In the genomic region with DNA sequence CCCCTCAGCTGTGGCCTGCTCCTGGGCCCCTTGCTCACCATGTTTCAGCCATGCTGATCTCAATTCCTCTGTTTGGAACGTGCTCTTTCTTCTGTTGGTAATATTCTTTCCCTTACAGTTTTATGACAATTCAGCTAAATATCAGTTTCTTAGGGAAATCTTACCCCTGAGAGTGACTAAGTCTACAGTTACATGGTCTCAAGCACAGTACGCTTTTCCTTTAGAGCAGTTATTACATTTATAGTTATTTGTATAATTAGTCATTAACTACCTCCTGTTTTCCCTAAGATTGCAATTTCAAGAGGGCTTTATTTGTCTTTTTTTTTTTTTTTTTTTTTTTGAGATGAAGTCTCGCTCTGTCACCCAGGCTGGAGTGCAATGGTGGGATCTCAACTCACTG, we compare ENCODE assay signal across 29 cellular contexts.
"Had no signal": no experiment of that assay in that cellular context is flagged by ENCODE, and none has a peak within 500 bp of the region (broad histone marks: within the 10 kb centered on the region; RNA-seq: fewer than 3 reads in every experiment).

No MANE protein-coding gene starts in this region.

- DNase-seq: activated B cell treated with CpG ODN at 0.5 μM for 24 hours; activated CD4-positive, alpha-beta memory T cell treated with anti-CD3 and anti-CD28 coated beads for 36 hours; activated CD4-positive, alpha-beta T cell treated with anti-CD3 and anti-CD28 coated beads for 4 hours; activated CD4-positive, alpha-beta T cell treated with anti-CD3 and anti-CD28 coated beads, Interleukin-2, amount 50 U/mL, for 1 hour; activated CD4-positive, CD25-positive, alpha-beta regulatory T cell treated with anti-CD3 and anti-CD28 coated beads, Interleukin-2, amount 50 U/mL, for 72 hours; activated gamma-delta T cell; activated naive CD4-positive, alpha-beta T cell treated with anti-CD3 and anti-CD28 coated beads for 36 hours; activated T-cell treated with anti-CD3 and anti-CD28 coated beads, Interleukin-2, amount 50 U/mL, for 48 hours; body of pancreas; NCI-H1092 treated with DMSO at 0.1 percent for 48 hours; NCI-H1417; NCI-H146; NCI-H187; NCI-H2029 treated with DMSO at 0.1 percent for 48 hours; NCI-H2107; NCI-H2171; NCI-H510A; NCI-H526; NCI-H748 treated with DMSO at 0.1 percent for 48 hours; NK-92 treated with Interleukin-12 subunit alpha and Interleukin-12 subunit beta, amount 100 ng/mL, for 24 hours; PC-9; SW 1271; T-helper 1 cell had no signal

- H3K9me3 ChIP-seq: adrenal gland, body of pancreas, breast epithelium had no signal

- H3K36me3 Mint-ChIP-seq: activated CD4-positive, alpha-beta memory T cell treated with anti-CD3 and anti-CD28 coated beads for 36 hours; activated naive CD4-positive, alpha-beta T cell treated with anti-CD3 and anti-CD28 coated beads, Interleukin-2, amount 50 U/mL, for 72 hours had no signal

- H3K27me3 ChIP-seq: adrenal gland, body of pancreas, breast epithelium had no signal

- H3K4me2 ChIP-seq: PC-9 had no signal

- H2AFZ ChIP-seq: PC-9 had no signal

- H3K27me3 Mint-ChIP-seq: activated B cell treated with CpG ODN at 0.5 μM for 24 hours; activated CD4-positive, alpha-beta memory T cell treated with anti-CD3 and anti-CD28 coated beads for 36 hours had no signal

- H3K4me3 ChIP-seq: adrenal gland, body of pancreas, breast epithelium, PC-9 had no signal

- ATAC-seq: activated naive CD4-positive, alpha-beta T cell treated with anti-CD3 and anti-CD28 coated beads, Interleukin-2, amount 50 U/mL, for 72 hours; body of pancreas; Right ventricle myocardium inferior had no signal

- H3K27ac ChIP-seq: adrenal gland, body of pancreas, breast epithelium, PC-9, RWPE1, VCaP had no signal

- H3K27ac Mint-ChIP-seq: activated B cell treated with CpG ODN at 0.5 μM for 24 hours; activated CD4-positive, alpha-beta memory T cell treated with anti-CD3 and anti-CD28 coated beads for 36 hours; activated naive CD4-positive, alpha-beta T cell treated with anti-CD3 and anti-CD28 coated beads for 36 hours; activated naive CD4-positive, alpha-beta T cell treated with anti-CD3 and anti-CD28 coated beads, Interleukin-2, amount 50 U/mL, for 72 hours had no signal

- H3K4me3 Mint-ChIP-seq: activated B cell treated with CpG ODN at 0.5 μM for 24 hours; activated CD4-positive, alpha-beta memory T cell treated with anti-CD3 and anti-CD28 coated beads for 36 hours; activated naive CD4-positive, alpha-beta T cell treated with anti-CD3 and anti-CD28 coated beads for 36 hours had no signal

- H3K9me3 Mint-ChIP-seq: activated B cell treated with CpG ODN at 0.5 μM for 24 hours; activated CD4-positive, alpha-beta memory T cell treated with anti-CD3 and anti-CD28 coated beads for 36 hours; activated naive CD4-positive, alpha-beta T cell treated with anti-CD3 and anti-CD28 coated beads for 36 hours; activated naive CD4-positive, alpha-beta T cell treated with anti-CD3 and anti-CD28 coated beads, Interleukin-2, amount 50 U/mL, for 72 hours had no signal

- H3K36me3 ChIP-seq: adrenal gland, breast epithelium had no signal

- H3K4me1 ChIP-seq: body of pancreas, breast epithelium had no signal
